ENCODE assay signal across 8 cellular contexts in genomic region chr12:71780207-71780822, GRCh38. TPM values are rescaled to one million over a fixed set of nuclear protein-coding genes. Genes with fewer than 3 reads are reported as not detected.
A peak's percentile ranks its signal among the peaks of the same experiment; 100 is the strongest.
DNase-seq lines count a peak whose midpoint lies in the region; ATAC-seq and TF ChIP-seq lines count a peak whose summit lies in the region.

No MANE protein-coding gene starts in this region.

- H3K9me3 Mint-ChIP-seq in CD8-positive, alpha-beta T cell = no peaks in the 10 kb centered on the region
- no peaks in the 10 kb centered on the region for H3K9me3 Mint-ChIP-seq in MCF 10A (ENCODE audit: unreplicated experiment)
- H3K9me3 Mint-ChIP-seq in activated T-helper 1 cell treated with anti-CD3 and anti-CD28 coated beads, Interleukin-12 subunit alpha, Interleukin-12 subunit beta, Interleukin-2, Interleukin-4 antibody, amounts not matched to agents 30 ng/mL and 10 ng/mL and 1 ng/mL, durations not matched to agents 14 hours and 24 hours and 36 hours = no peaks in the 10 kb centered on the region

- TF ChIP-seq EP300 in Ishikawa (IDR thresholded peaks at IDR 0.05; ENCODE audit: borderline replicate concordance) = no peak

- H3K4me1 Mint-ChIP-seq in CD8-positive, alpha-beta T cell (ENCODE audit: low read depth) = peaks cover 11% of the 10 kb centered on the region
- peaks cover 5% of the 10 kb centered on the region for H3K4me1 Mint-ChIP-seq in MCF 10A (ENCODE audit: insufficient read depth, unreplicated experiment)
- peaks cover 11% of the 10 kb centered on the region for H3K4me1 Mint-ChIP-seq in activated T-helper 1 cell treated with anti-CD3 and anti-CD28 coated beads, Interleukin-12 subunit alpha, Interleukin-12 subunit beta, Interleukin-2, Interleukin-4 antibody, amounts not matched to agents 30 ng/mL and 10 ng/mL and 1 ng/mL, durations not matched to agents 14 hours and 24 hours and 36 hours (ENCODE audit: low read depth)

- H3K4me1 ChIP-seq in CD8-positive, alpha-beta T cell (ENCODE audit: insufficient read depth, low read length) = no peaks in the 10 kb centered on the region

- CTCF ChIA-PET in CD8-positive, alpha-beta T cell (lab: Charles Lee) = interaction anchor here (0.7 to 2.7 kb wide), 26 partner anchors 8 to 153 kb away, joined by 3 to 28 read pairs (median 4); partner anchors contain the start of genes RAB21 and TBC1D15
- CTCF ChIA-PET in MCF 10A (lab: Yijun Ruan, JAX) = interaction anchor here (0.6 to 4.6 kb wide), 41 partner anchors 8 to 688 kb away, joined by 3 to 75 read pairs (median 4); partner anchors contain the start of genes RAB21 and TBC1D15

- H3K27me3 ChIP-seq in CD8-positive, alpha-beta T cell (ENCODE audit: insufficient read depth, low read length) = no peaks in the 10 kb centered on the region

- no peak overlapping the region for H3K27ac ChIP-seq in CD8-positive, alpha-beta T cell (ENCODE audit: low read depth, low read length)

- TF ChIP-seq CTCF in CD8-positive, alpha-beta T cell (IDR thresholded peaks at IDR 0.05) = peak; percentile 78
- TF ChIP-seq CTCF in MCF 10A (IDR thresholded peaks at IDR 0.05; ENCODE audit: unreplicated experiment) = peak; percentile 62

- H3K36me3 ChIP-seq in CD8-positive, alpha-beta T cell (ENCODE audit: insufficient read depth, low read length) = peaks cover 14% of the 10 kb centered on the region

- peak in 6 of 7 experiments; percentile 16 to 52 (median 50) for DNase-seq in CD8-positive, alpha-beta T cell
- DNase-seq in T follicular helper cell (ENCODE audit: low read depth) = peak; percentile 33
- peak; percentile 59 for DNase-seq in MCF 10A (ENCODE audit: unreplicated experiment)
- DNase-seq in kidney glomerular epithelial cell (lab: John Stamatoyannopoulos, UW) = peak; percentile 36
- peak; percentile 12 for DNase-seq in stimulated activated CD8-positive, alpha-beta memory T cell treated with anti-CD3 and anti-CD28 coated beads, Interleukin-12 subunit alpha, Interleukin-12 subunit beta, amount 100 ng/mL, for 1 hour (ENCODE audit: low read depth)
- DNase-seq in activated T-helper 1 cell treated with anti-CD3 and anti-CD28 coated beads, Interleukin-12 subunit alpha, Interleukin-12 subunit beta, Interleukin-2, Interleukin-4 antibody, amounts not matched to agents 30 ng/mL and 10 ng/mL and 1 ng/mL, durations not matched to agents 14 hours and 24 hours and 36 hours (ENCODE audit: low spot score) = no peak

- no peak overlapping the region for H3K4me3 Mint-ChIP-seq in CD8-positive, alpha-beta T cell
- H3K4me3 Mint-ChIP-seq in MCF 10A (ENCODE audit: unreplicated experiment) = no peak overlapping the region
- H3K4me3 Mint-ChIP-seq in activated T-helper 1 cell treated with anti-CD3 and anti-CD28 coated beads, Interleukin-12 subunit alpha, Interleukin-12 subunit beta, Interleukin-2, Interleukin-4 antibody, amounts not matched to agents 30 ng/mL and 10 ng/mL and 1 ng/mL, durations not matched to agents 14 hours and 24 hours and 36 hours = no peak overlapping the region

- H3K27ac Mint-ChIP-seq in CD8-positive, alpha-beta T cell = peak overlapping the region; percentile 66
- no peak overlapping the region for H3K27ac Mint-ChIP-seq in MCF 10A (ENCODE audit: low read depth, unreplicated experiment)
- H3K27ac Mint-ChIP-seq in activated T-helper 1 cell treated with anti-CD3 and anti-CD28 coated beads, Interleukin-12 subunit alpha, Interleukin-12 subunit beta, Interleukin-2, Interleukin-4 antibody, amounts not matched to agents 30 ng/mL and 10 ng/mL and 1 ng/mL, durations not matched to agents 14 hours and 24 hours and 36 hours = no peak overlapping the region

- BruUV-seq in MCF 10A (replicated peaks; lab: Mats Ljungman, UMichigan) = no TSS peak

- H3K4me3 ChIP-seq in CD8-positive, alpha-beta T cell (ENCODE audit: low read depth, low read length) = no peak overlapping the region

- H3K27me3 Mint-ChIP-seq in CD8-positive, alpha-beta T cell (ENCODE audit: low read depth) = no peaks in the 10 kb centered on the region
- H3K27me3 Mint-ChIP-seq in MCF 10A (ENCODE audit: insufficient read depth, unreplicated experiment) = no peaks in the 10 kb centered on the region
- no peaks in the 10 kb centered on the region for H3K27me3 Mint-ChIP-seq in activated T-helper 1 cell treated with anti-CD3 and anti-CD28 coated beads, Interleukin-12 subunit alpha, Interleukin-12 subunit beta, Interleukin-2, Interleukin-4 antibody, amounts not matched to agents 30 ng/mL and 10 ng/mL and 1 ng/mL, durations not matched to agents 14 hours and 24 hours and 36 hours (ENCODE audit: insufficient read depth)

- H3K36me3 Mint-ChIP-seq in CD8-positive, alpha-beta T cell = peaks cover 57% of the 10 kb centered on the region
- H3K36me3 Mint-ChIP-seq in MCF 10A (ENCODE audit: insufficient read depth, unreplicated experiment) = peaks cover 50% of the 10 kb centered on the region
- H3K36me3 Mint-ChIP-seq in activated T-helper 1 cell treated with anti-CD3 and anti-CD28 coated beads, Interleukin-12 subunit alpha, Interleukin-12 subunit beta, Interleukin-2, Interleukin-4 antibody, amounts not matched to agents 30 ng/mL and 10 ng/mL and 1 ng/mL, durations not matched to agents 14 hours and 24 hours and 36 hours (ENCODE audit: low read depth) = peaks cover 18% of the 10 kb centered on the region

- POLR2A ChIA-PET in CD8-positive, alpha-beta T cell (lab: Charles Lee) = interaction anchor here (0.6 to 1.4 kb wide), 2 partner anchors 15 to 60 kb away, joined by 3 to 6 read pairs; partner anchors contain the start of gene TBC1D15
- POLR2A ChIA-PET in MCF 10A (lab: Yijun Ruan, JAX) = interaction anchor here (0.6 to 2.7 kb wide), 11 partner anchors 12 to 118 kb away, joined by 3 to 17 read pairs (median 4); partner anchors contain the start of genes TBC1D15, THAP2 and ZFC3H1

- ATAC-seq in CD8-positive, alpha-beta T cell = peak; percentile 48
- ATAC-seq in GM18873 (IDR thresholded peaks at IDR 0.05; ENCODE audit: low FRiP score, unreplicated experiment) = peak; percentile 47

- intact Hi-C loops in CD8-positive, alpha-beta T cell (cut with DNase I, micrococcal nuclease) = loop anchor here (1.0 to 10.0 kb wide), 2 partner anchors 66 to 124 kb away; no protein-coding TSS in a partner anchor
- intact Hi-C loops in MCF 10A (cut with micrococcal nuclease) = loop anchor here (1.0 kb wide), 2 partner anchors 66 to 120 kb away; no protein-coding TSS in a partner anchor
- intact Hi-C loops in activated T-helper 1 cell treated with anti-CD3 and anti-CD28 coated beads, Interleukin-12 subunit alpha, Interleukin-12 subunit beta, Interleukin-2, Interleukin-4 antibody, amounts not matched to agents 30 ng/mL and 10 ng/mL and 1 ng/mL, durations not matched to agents 14 hours and 24 hours and 36 hours (cut with micrococcal nuclease) = loop anchor here (1.0 to 2.0 kb wide), 4 partner anchors 26 to 158 kb away; partner anchors contain the start of genes RAB21, TBC1D15 and TPH2

- no peaks in the 10 kb centered on the region for H3K9me3 ChIP-seq in CD8-positive, alpha-beta T cell (ENCODE audit: low read length)

- peak; percentile 72 for TF ChIP-seq RAD21 in Ishikawa (IDR thresholded peaks at IDR 0.05; ENCODE audit: low read depth)

TF ChIP-seq in Ishikawa, 13 proteins besides CTCF, POLR2A, EP300 and RAD21:
- no peak for TF ChIP-seq EGR1 (IDR thresholded peaks at IDR 0.05)
- peak; percentile 50 for TF ChIP-seq TEAD4 (IDR thresholded peaks at IDR 0.05)

RNA-seq across cellular contexts. Expression of gene RAB21, which starts 25.7 kb away (rescaled TPM):
- 100 to 1,000 TPM; 111 to 127 TPM for total RNA-seq in CD8-positive, alpha-beta T cell
- total RNA-seq in MCF 10A (2022) = 86.4 and 88.0 TPM in 2 replicates
- 100 and 105 TPM in 2 replicates for total RNA-seq in activated T-helper 1 cell treated with anti-CD3 and anti-CD28 coated beads, Interleukin-12 subunit alpha, Interleukin-12 subunit beta, Interleukin-2, Interleukin-4 antibody, amounts not matched to agents 30 ng/mL and 10 ng/mL and 1 ng/mL, durations not matched to agents 14 hours and 24 hours and 36 hours

RNA-seq across cellular contexts. Expression of gene TBC1D15, which starts 59.2 kb away (rescaled TPM):
- 100 to 1,000 TPM; 139 TPM for total RNA-seq in CD8-positive, alpha-beta T cell
- 42.4 and 43.8 TPM in 2 replicates for total RNA-seq in MCF 10A (2022)
- total RNA-seq in activated T-helper 1 cell treated with anti-CD3 and anti-CD28 coated beads, Interleukin-12 subunit alpha, Interleukin-12 subunit beta, Interleukin-2, Interleukin-4 antibody, amounts not matched to agents 30 ng/mL and 10 ng/mL and 1 ng/mL, durations not matched to agents 14 hours and 24 hours and 36 hours = 41.3 and 41.8 TPM in 2 replicates
